Comparison of ENCODE assay signal across 8 cellular contexts in the genomic region with DNA sequence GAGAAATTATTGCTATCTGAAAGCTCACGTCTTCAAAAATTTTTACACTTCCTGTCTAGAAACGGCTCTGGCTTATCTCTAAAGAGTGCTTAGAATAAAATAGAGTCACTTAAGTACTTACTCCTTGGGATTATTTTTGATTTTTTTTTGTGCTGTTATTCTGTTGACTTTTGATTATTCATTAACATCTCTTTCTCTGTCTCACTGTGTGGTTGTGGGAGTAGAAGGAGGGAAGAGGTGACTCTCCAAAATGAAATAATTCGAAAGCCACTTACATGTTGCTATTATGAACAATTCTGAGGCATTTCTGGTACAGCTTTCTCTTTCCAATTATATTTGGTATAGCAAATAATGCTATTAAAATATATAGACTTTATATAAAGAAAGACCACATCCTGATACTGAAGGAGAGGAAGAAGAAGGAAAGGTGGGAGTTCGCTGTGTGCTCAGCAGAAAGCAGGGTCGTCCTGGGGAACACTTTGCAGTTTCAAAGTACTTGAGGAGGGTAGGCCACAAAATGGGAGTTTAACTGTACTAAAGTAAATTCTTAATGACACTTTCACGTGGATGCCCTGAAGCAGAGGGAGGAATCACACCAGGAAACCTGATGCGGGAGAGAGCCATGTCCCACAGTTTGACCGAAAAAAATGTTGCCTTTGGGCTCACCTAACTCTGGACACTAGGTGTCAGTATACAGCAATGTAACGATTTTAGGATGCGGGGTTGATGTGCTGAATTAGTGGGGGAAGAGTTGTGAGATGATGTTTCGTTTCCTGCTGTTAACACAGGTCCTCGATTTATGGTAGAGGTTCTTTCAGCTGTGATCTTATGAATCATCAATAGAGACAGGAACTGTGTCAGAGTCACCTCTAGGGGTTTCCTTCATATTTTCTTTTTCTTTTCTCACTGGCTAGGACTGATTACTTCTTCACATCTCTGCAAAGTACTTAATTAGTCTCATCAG. TPM values are rescaled to one million over a fixed set of nuclear protein-coding genes. Genes with fewer than 3 reads are reported as not detected.
DNase-seq lines count a peak whose midpoint lies in the region; ATAC-seq and TF ChIP-seq lines count a peak whose summit lies in the region.

No MANE protein-coding gene starts in this region.

- H3K27me3 ChIP-seq in SJSA1 (replicated peaks) (no peaks in the 10 kb centered on the region), parathyroid adenoma (ENCODE audit: control insufficient read depth, insufficient read depth, low read length) (no peaks in the 10 kb centered on the region)

- no peak overlapping the region for H3K4me3 ChIP-seq in NB4 (ENCODE audit: low read depth, low read length)
- no peak overlapping the region for H3K4me3 ChIP-seq in SJSA1
- H3K4me3 ChIP-seq in parathyroid adenoma (ENCODE audit: low read depth, low read length) = no peak overlapping the region

- no peaks in the 10 kb centered on the region for H3K36me3 ChIP-seq in SJSA1
- no peaks in the 10 kb centered on the region for H3K36me3 ChIP-seq in parathyroid adenoma (ENCODE audit: control insufficient read depth, insufficient read depth, low read length)

- H3K4me1 ChIP-seq in SJSA1 (replicated peaks) (peaks cover 14% of the 10 kb centered on the region), parathyroid adenoma (no peaks in the 10 kb centered on the region)

- no peaks in the 10 kb centered on the region for H3K79me2 ChIP-seq in parathyroid adenoma

- peak; percentile 95 for ATAC-seq in HG02623 (IDR thresholded peaks at IDR 0.05; ENCODE audit: unreplicated experiment)

- peak overlapping the region; percentile 13 for H3K4me2 ChIP-seq in parathyroid adenoma (ENCODE audit: low read length)

- no peak for TF ChIP-seq POLR2A in NB4 (IDR thresholded peaks at IDR 0.05; ENCODE audit: extremely low read depth, insufficient read length)

- H3K9me3 ChIP-seq in SJSA1 (replicated peaks) = peaks cover 8% of the 10 kb centered on the region
- H3K9me3 ChIP-seq in parathyroid adenoma (ENCODE audit: control insufficient read depth, low read length) = no peaks in the 10 kb centered on the region

- no peak overlapping the region for H3K27ac ChIP-seq in SJSA1
- no peak overlapping the region for H3K27ac ChIP-seq in parathyroid adenoma

- H2AFZ ChIP-seq in parathyroid adenoma = peak overlapping the region; percentile 59

- H3K9ac ChIP-seq in parathyroid adenoma = no peak overlapping the region

- peak; percentile 81 for TF ChIP-seq CTCF in GM13976 (IDR thresholded peaks at IDR 0.05; ENCODE audit: borderline replicate concordance, control extremely low read depth, extremely low read depth, insufficient read depth, missing control alignments)
- peak; percentile 81 for TF ChIP-seq CTCF in NB4 (IDR thresholded peaks at IDR 0.05; ENCODE audit: low read depth, low read length)
- TF ChIP-seq CTCF in parathyroid adenoma (IDR thresholded peaks at IDR 0.05) = peak; percentile 80

- DNase-seq in GM13976 (ENCODE audit: low spot score) = peak; percentile 39
- DNase-seq in NB4 (ENCODE audit: low read depth) = peak; percentile 74
- peak; percentile 59 to 76 for DNase-seq in SJSA1 (ENCODE audit: low read depth in 1 of 2, low spot score in 2 of 2)
- DNase-seq in activated naive CD4-positive, alpha-beta T cell treated with anti-CD3 and anti-CD28 coated beads, Interleukin-2, amount 50 U/mL, for 16 hours = peak; percentile 32
- peak; percentile 58 for DNase-seq in globus pallidus (ENCODE audit: low spot score)
- no peak for DNase-seq in NCI-H128 (lab: John Stamatoyannopoulos, UW; ENCODE audit: unreplicated experiment)

- in situ Hi-C loops in GM13976 (cut with MboI; ENCODE audit: low sequenced_read_pairs, unreplicated experiment) = loop anchor here (10.0 to 25.0 kb wide), 3 partner anchors 887 to 1640 kb away; a partner anchor contains a TSS

RNA-seq across cellular contexts. Expression of a gene that starts 9.8 kb away (rescaled TPM):
- total RNA-seq in SJSA1 (2014; rRNA removed; shearing (Covaris generic)) = 246 and 260 TPM in 2 replicates
